ENCODE assay signal across 8 cellular contexts in genomic region chr5:110751902-110752762, GRCh38. TPM values are rescaled to one million over a fixed set of nuclear protein-coding genes. Genes with fewer than 3 reads are reported as not detected.
DNase-seq lines count a peak whose midpoint lies in the region; ATAC-seq and TF ChIP-seq lines count a peak whose summit lies in the region.

No MANE protein-coding gene starts in this region.

- H3K4me3 ChIP-seq in SU-DHL-6 (ENCODE audit: insufficient read depth, low read length, poor library complexity, severe bottlenecking) (no peak overlapping the region), tibial nerve (no peak overlapping the region)

- H3K9ac ChIP-seq in SU-DHL-6 (ENCODE audit: low read length), result no peak overlapping the region

- no peaks in the 10 kb centered on the region for H3K9me3 Mint-ChIP-seq in natural killer cell treated with Interleukin-12 subunit alpha and Interleukin-12 subunit beta and Interleukin-15 and Interleukin-18, amount 100 ng/mL, for 72 hours

- peaks cover 24 to 25% of the 10 kb centered on the region in 2 donors for H3K4me1 Mint-ChIP-seq in natural killer cell treated with Interleukin-12 subunit alpha and Interleukin-12 subunit beta and Interleukin-15 and Interleukin-18, amount 100 ng/mL, for 72 hours (ENCODE audit: low read depth in 2 of 2)

- H3K36me3 ChIP-seq in SU-DHL-6 (ENCODE audit: low read length) (peaks cover 19% of the 10 kb centered on the region; the same call in 1 of the 2 replicates), tibial nerve (peaks cover 0 to 47% (median 2%) of the 10 kb centered on the region in 3 donors)

- H2AFZ ChIP-seq in SU-DHL-6 (ENCODE audit: low read depth, low read length, severe bottlenecking), result no peak overlapping the region

- no peaks in the 10 kb centered on the region for H3K27me3 Mint-ChIP-seq in natural killer cell treated with Interleukin-12 subunit alpha and Interleukin-12 subunit beta and Interleukin-15 and Interleukin-18, amount 100 ng/mL, for 72 hours

- H3K79me2 ChIP-seq in SU-DHL-6 (ENCODE audit: insufficient read depth, low read length), result no peaks in the 10 kb centered on the region

- H3K27me3 ChIP-seq in SU-DHL-6 (ENCODE audit: low read length) (no peaks in the 10 kb centered on the region), tibial nerve (no peaks in the 10 kb centered on the region)

- H3K27ac ChIP-seq in SU-DHL-6 (ENCODE audit: low read depth, low read length), result peak overlapping the region; percentile 26; the same call in 1 of the 2 replicates
- no peak overlapping the region for H3K27ac ChIP-seq in tibial nerve

- DNase-seq in activated CD4-positive, alpha-beta T cell treated with anti-CD3 and anti-CD28 coated beads for 4 hours, result peak; percentile 12 to 15
- DNase-seq in activated CD4-positive, alpha-beta T cell treated with anti-CD3 and anti-CD28 coated beads, Interleukin-2, amount 50 U/mL, for 4 hours, result no peak
- DNase-seq in natural killer cell treated with Interleukin-12 subunit alpha and Interleukin-12 subunit beta and Interleukin-15 and Interleukin-18, amount 100 ng/mL, for 72 hours (ENCODE audit: low spot score), result no peak
- DNase-seq in NCI-H1048 (lab: John Stamatoyannopoulos, UW), result no peak
- DNase-seq in NCI-H146 (lab: John Stamatoyannopoulos, UW), result no peak
- no peak for DNase-seq in tibial nerve (ENCODE audit: low spot score in 2 of 2)

- peak overlapping the region; percentile 28 for H3K4me3 Mint-ChIP-seq in natural killer cell treated with Interleukin-12 subunit alpha and Interleukin-12 subunit beta and Interleukin-15 and Interleukin-18, amount 100 ng/mL, for 72 hours

- H3K9me3 ChIP-seq in SU-DHL-6 (ENCODE audit: insufficient read depth, low read length) (no peaks in the 10 kb centered on the region), tibial nerve (no peaks in the 10 kb centered on the region)

- no peaks in the 10 kb centered on the region for H3K9me2 ChIP-seq in SU-DHL-6 (replicated peaks; ENCODE audit: insufficient read depth, low read length)

- H3K4me1 ChIP-seq in tibial nerve, result no peaks in the 10 kb centered on the region

- TF ChIP-seq POLR2A in tibial nerve (IDR thresholded peaks at IDR 0.05), result no peak

- TF ChIP-seq EP300 in tibial nerve (IDR thresholded peaks at IDR 0.05), result no peak

- TF ChIP-seq CTCF in SU-DHL-6 (IDR thresholded peaks at IDR 0.05; ENCODE audit: insufficient read depth, low read length, poor library complexity, severe bottlenecking) (no peak), tibial nerve (IDR thresholded peaks at IDR 0.05) (no peak)

- peak overlapping the region; percentile 25 for H3K4me2 ChIP-seq in SU-DHL-6 (ENCODE audit: low read depth, low read length, poor library complexity, severe bottlenecking)

- H3K36me3 Mint-ChIP-seq in natural killer cell treated with Interleukin-12 subunit alpha and Interleukin-12 subunit beta and Interleukin-15 and Interleukin-18, amount 100 ng/mL, for 72 hours, result peaks cover 33% of the 10 kb centered on the region

- H4K20me1 ChIP-seq in SU-DHL-6 (ENCODE audit: low read depth, low read length), result no peaks in the 10 kb centered on the region

- peak overlapping the region; percentile 23 to 54 for H3K27ac Mint-ChIP-seq in natural killer cell treated with Interleukin-12 subunit alpha and Interleukin-12 subunit beta and Interleukin-15 and Interleukin-18, amount 100 ng/mL, for 72 hours

- WGBS in tibial nerve, 2 donors, result 83 to 85% methylated on average over 8 of the region's 8 CpGs

- peak; percentile 99 for ATAC-seq in HG02763 (IDR thresholded peaks at IDR 0.05; ENCODE audit: unreplicated experiment)
- ATAC-seq in natural killer cell treated with Interleukin-12 subunit alpha and Interleukin-12 subunit beta and Interleukin-15 and Interleukin-18, amount 100 ng/mL, for 72 hours, result peak; percentile 71 to 89

- H3F3A ChIP-seq in SU-DHL-6 (ENCODE audit: insufficient read depth), result peaks cover 18% of the 10 kb centered on the region; the same call in 1 of the 2 replicates

RNA-seq across cellular contexts. Expression of gene SLC25A46, which starts 13.3 kb away (rescaled TPM):
- total RNA-seq in natural killer cell treated with Interleukin-12 subunit alpha and Interleukin-12 subunit beta and Interleukin-15 and Interleukin-18, amount 100 ng/mL, for 72 hours, result 10 to 100 TPM; 39.9 to 46.7 TPM
- total RNA-seq in tibial nerve, result 10 to 100 TPM; 45.6 to 58.4 (median 48.7) TPM

RNA-seq across cellular contexts. Expression of gene TMEM232, which starts 25.7 kb away (rescaled TPM):
- total RNA-seq in natural killer cell treated with Interleukin-12 subunit alpha and Interleukin-12 subunit beta and Interleukin-15 and Interleukin-18, amount 100 ng/mL, for 72 hours, result under 1 TPM; 0.40 to 0.86 TPM
- total RNA-seq in tibial nerve, result 10 to 100 TPM in 1 of 4 donors, 1 to 10 TPM in 3; 1.7 to 14.4 (median 4.1) TPM

Comparison
In these comparisons a context has a peak if more than half of its experiments do, and no peak if none do; other contexts are left out.
1. DNase-seq: peak in activated CD4-positive, alpha-beta T cell treated with anti-CD3 and anti-CD28 coated beads for 4 hours (2 of 2); none in activated CD4-positive, alpha-beta T cell treated with anti-CD3 and anti-CD28 coated beads, Interleukin-2, amount 50 U/mL, for 4 hours (0 of 2), natural killer cell treated with Interleukin-12 subunit alpha and Interleukin-12 subunit beta and Interleukin-15 and Interleukin-18, amount 100 ng/mL, for 72 hours (single experiment), NCI-H1048 (single experiment), NCI-H146 (single experiment) and tibial nerve (0 of 2).